15 cellular contexts compared by ENCODE assay signal in the genomic region with DNA sequence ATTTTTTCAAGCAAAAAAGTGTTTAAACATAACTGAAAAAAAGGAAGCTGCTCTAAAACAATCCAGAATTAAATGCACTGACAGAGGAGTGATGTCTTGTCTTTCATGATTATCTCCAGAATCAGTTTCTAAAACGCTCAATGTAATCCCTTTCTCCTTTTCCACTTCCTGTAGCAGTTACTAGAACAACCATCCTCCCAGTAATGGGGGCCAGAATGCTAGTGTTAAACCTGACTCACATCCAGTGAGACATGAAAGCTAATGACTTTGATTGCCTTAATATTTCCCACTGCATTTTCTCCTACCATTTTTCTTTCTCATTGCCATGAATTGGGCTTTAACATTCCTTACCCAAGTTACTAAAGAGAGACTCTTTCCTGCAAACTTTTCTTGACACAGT.
"Had no signal": no experiment of that assay in that cellular context is flagged by ENCODE, and none has a peak within 500 bp of the region (broad histone marks: within the 10 kb centered on the region; RNA-seq: fewer than 3 reads in every experiment).

No MANE protein-coding gene starts in this region.

- H3K27me3 ChIP-seq: ascending aorta, gastroesophageal sphincter, heart right ventricle, left lung, neutrophil, tibial artery had no signal

- ATAC-seq: gastroesophageal sphincter; heart right ventricle; left lung; naive thymus-derived CD8-positive, alpha-beta T cell had no signal

- H3K4me1 ChIP-seq: ascending aorta, gastroesophageal sphincter, left lung had no signal

- H3K4me1 Mint-ChIP-seq: naive thymus-derived CD8-positive, alpha-beta T cell had no signal

- DNase-seq: activated CD4-positive, CD25-positive, alpha-beta regulatory T cell treated with anti-CD3 and anti-CD28 coated beads, Interleukin-2, amount 50 U/mL, for 72 hours; activated naive CD4-positive, alpha-beta T cell treated with Interleukin-2 at 50 U/mL for 16 hours; activated T-cell treated with anti-CD3 and anti-CD28 coated beads for 4 hours; heart right ventricle; islet precursor cell; left lung; naive thymus-derived CD8-positive, alpha-beta T cell; retina; stimulated activated CD4-positive, alpha-beta T cell treated with anti-CD3 and anti-CD28 coated beads, Interleukin-2, amount 100 ng/mL, for 48 hours; stimulated activated naive CD4-positive, alpha-beta T cell; tibial artery had no signal

- H3K36me3 Mint-ChIP-seq: naive thymus-derived CD8-positive, alpha-beta T cell had no signal

- H3K4me3 Mint-ChIP-seq: naive thymus-derived CD8-positive, alpha-beta T cell; T-helper 2 cell treated with Interferon-gamma antibody and Interleukin-4, amounts not matched to agents 5 μg/mL and 100 μg/mL, for 36 hours had no signal

- H3K27ac Mint-ChIP-seq: naive thymus-derived CD8-positive, alpha-beta T cell; T-helper 2 cell treated with Interferon-gamma antibody and Interleukin-4, amounts not matched to agents 5 μg/mL and 100 μg/mL, for 36 hours had no signal

- H3K27ac ChIP-seq: gastroesophageal sphincter, heart right ventricle, left lung, neutrophil, tibial artery had no signal

- H3K4me3 ChIP-seq: ascending aorta, gastroesophageal sphincter, heart right ventricle, left lung, tibial artery had no signal

- H3K36me3 ChIP-seq: ascending aorta, gastroesophageal sphincter, heart right ventricle, left lung, neutrophil, tibial artery had no signal
